ENCODE assay signal across 19 cellular contexts in genomic region chr6:1726341-1726763, GRCh38.
A peak's percentile ranks its signal among the peaks of the same experiment; 100 is the strongest.
DNase-seq lines count a peak whose midpoint lies in the region; ATAC-seq, FAIRE-seq and TF ChIP-seq lines count a peak whose summit lies in the region.
"Had no signal": no experiment of that assay in that cellular context is flagged by ENCODE, and none has a peak within 500 bp of the region (broad histone marks: within the 10 kb centered on the region; RNA-seq: fewer than 3 reads in every experiment).

No MANE protein-coding gene starts in this region.

- no peaks in the 10 kb centered on the region for H3K36me3 Mint-ChIP-seq in activated CD4-positive, alpha-beta T cell treated with anti-CD3 and anti-CD28 coated beads, Interleukin-2, amount 10 ng/mL, durations not matched to agents 7 days and 5 days (ENCODE audit: low read depth)

- H3K27me3 Mint-ChIP-seq in activated CD4-positive, alpha-beta T cell treated with anti-CD3 and anti-CD28 coated beads, Interleukin-2, amount 10 ng/mL, durations not matched to agents 7 days and 5 days = no peaks in the 10 kb centered on the region
- H3K27me3 Mint-ChIP-seq: activated CD4-positive, alpha-beta T cell treated with anti-CD3 and anti-CD28 coated beads for 36 hours; activated CD8-positive, alpha-beta memory T cell treated with anti-CD3 and anti-CD28 coated beads, Interleukin-2, amount 10 ng/mL, durations not matched to agents 7 days and 5 days had no signal

- CTCF ChIA-PET in activated CD4-positive, alpha-beta T cell treated with anti-CD3 and anti-CD28 coated beads, Interleukin-2, amount 10 ng/mL, durations not matched to agents 7 days and 5 days (lab: Charles Lee) = no interaction called here

- no peak overlapping the region for H3K27ac ChIP-seq in adrenal gland

- POLR2A ChIA-PET in activated CD4-positive, alpha-beta T cell treated with anti-CD3 and anti-CD28 coated beads, Interleukin-2, amount 10 ng/mL, durations not matched to agents 7 days and 5 days (lab: Charles Lee) = no interaction called here

- peak; percentile 48 for DNase-seq in DMS153 (lab: John Stamatoyannopoulos, UW)
- DNase-seq in NCI-H128 (lab: John Stamatoyannopoulos, UW; ENCODE audit: unreplicated experiment) = peak; percentile 5
- DNase-seq in NCI-H510A (lab: John Stamatoyannopoulos, UW) = peak; percentile 16
- DNase-seq in astrocyte of the hippocampus (ENCODE audit: low read depth, low spot score) = peak; percentile 26
- no peak for DNase-seq in activated CD4-positive, alpha-beta T cell treated with anti-CD3 and anti-CD28 coated beads, Interleukin-2, amount 10 ng/mL, durations not matched to agents 7 days and 5 days
- no peak for DNase-seq in adrenal gland
- DNase-seq in GM19239 (ENCODE audit: insufficient read length, low spot score) = no peak
- DNase-seq: ACHN; activated CD4-positive, alpha-beta T cell treated with anti-CD3 and anti-CD28 coated beads for 36 hours; activated CD8-positive, alpha-beta memory T cell treated with anti-CD3 and anti-CD28 coated beads, Interleukin-2, amount 10 ng/mL, durations not matched to agents 7 days and 5 days; heart right ventricle; immature natural killer cell; NCI-H1930; stimulated activated CD4-positive, alpha-beta T cell treated with anti-CD3 and anti-CD28 coated beads, Interleukin-12 subunit alpha, Interleukin-12 subunit beta, amount 100 ng/mL, for 4 hours; SW 1271 had no signal

- H3K9me3 ChIP-seq in adrenal gland (replicated peaks in 1 of 3) = no peaks in the 10 kb centered on the region

- no peak overlapping the region for H3K4me3 Mint-ChIP-seq in activated CD4-positive, alpha-beta T cell treated with anti-CD3 and anti-CD28 coated beads, Interleukin-2, amount 10 ng/mL, durations not matched to agents 7 days and 5 days
- H3K4me3 Mint-ChIP-seq: activated CD4-positive, alpha-beta T cell treated with anti-CD3 and anti-CD28 coated beads for 36 hours; activated CD8-positive, alpha-beta memory T cell treated with anti-CD3 and anti-CD28 coated beads, Interleukin-2, amount 10 ng/mL, durations not matched to agents 7 days and 5 days; CD14-positive monocyte; immature natural killer cell had no signal

- H3K4me1 ChIP-seq in adrenal gland (replicated peaks in 1 of 2) = no peaks in the 10 kb centered on the region

- intact Hi-C loops in adrenal gland (cut with DNase I) = no loop called here

- TF ChIP-seq POLR2A in adrenal gland (IDR thresholded peaks at IDR 0.05) = no peak

- H3K4me1 Mint-ChIP-seq in activated CD4-positive, alpha-beta T cell treated with anti-CD3 and anti-CD28 coated beads, Interleukin-2, amount 10 ng/mL, durations not matched to agents 7 days and 5 days = no peaks in the 10 kb centered on the region
- H3K4me1 Mint-ChIP-seq: activated CD4-positive, alpha-beta T cell treated with anti-CD3 and anti-CD28 coated beads for 36 hours; activated CD8-positive, alpha-beta memory T cell treated with anti-CD3 and anti-CD28 coated beads, Interleukin-2, amount 10 ng/mL, durations not matched to agents 7 days and 5 days; immature natural killer cell had no signal

- no peaks in the 10 kb centered on the region for H3K27me3 ChIP-seq in adrenal gland
- H3K27me3 ChIP-seq: heart right ventricle had no signal

- no peaks in the 10 kb centered on the region for H3K36me3 ChIP-seq in adrenal gland (replicated peaks in 1 of 2)
- H3K36me3 ChIP-seq: heart right ventricle had no signal

- no peak for ATAC-seq in GM19328 (IDR thresholded peaks at IDR 0.05; ENCODE audit: unreplicated experiment)
- ATAC-seq: activated CD4-positive, alpha-beta T cell treated with anti-CD3 and anti-CD28 coated beads for 36 hours; activated CD8-positive, alpha-beta memory T cell treated with anti-CD3 and anti-CD28 coated beads, Interleukin-2, amount 10 ng/mL, durations not matched to agents 7 days and 5 days; heart right ventricle had no signal

- WGBS in adrenal gland, 4 donors = 87 to 94% (median 90%) methylated on average over 11 of the region's 11 CpGs

- no peak for TF ChIP-seq CTCF in adrenal gland (IDR thresholded peaks at IDR 0.05)

- peaks cover 6% of the 10 kb centered on the region for H3K9me3 Mint-ChIP-seq in activated CD4-positive, alpha-beta T cell treated with anti-CD3 and anti-CD28 coated beads, Interleukin-2, amount 10 ng/mL, durations not matched to agents 7 days and 5 days
- H3K9me3 Mint-ChIP-seq: immature natural killer cell had no signal

- no peak overlapping the region for H3K4me3 ChIP-seq in adrenal gland
- H3K4me3 ChIP-seq: heart right ventricle had no signal

- no peak overlapping the region for H3K27ac Mint-ChIP-seq in activated CD4-positive, alpha-beta T cell treated with anti-CD3 and anti-CD28 coated beads, Interleukin-2, amount 10 ng/mL, durations not matched to agents 7 days and 5 days
- H3K27ac Mint-ChIP-seq: activated CD4-positive, alpha-beta T cell treated with anti-CD3 and anti-CD28 coated beads for 36 hours; activated CD8-positive, alpha-beta memory T cell treated with anti-CD3 and anti-CD28 coated beads, Interleukin-2, amount 10 ng/mL, durations not matched to agents 7 days and 5 days; CD14-positive monocyte; immature natural killer cell had no signal

- FAIRE-seq in GM19239 (lab: Jason Lieb, UNC) = no peak
- FAIRE-seq: bronchial epithelial cell, TTC549 had no signal

Comparison
In these comparisons a context has a peak if more than half of its experiments do, and no peak if none do; other contexts are left out.
1. DNase-seq: peak in DMS153 (single experiment), NCI-H128 (single experiment), NCI-H510A (single experiment) and astrocyte of the hippocampus (single experiment); none in activated CD4-positive, alpha-beta T cell treated with anti-CD3 and anti-CD28 coated beads, Interleukin-2, amount 10 ng/mL, durations not matched to agents 7 days and 5 days (single experiment), adrenal gland (0 of 7) and GM19239 (single experiment).